Comparison of ENCODE assay signal across 38 cellular contexts in the genomic region with DNA sequence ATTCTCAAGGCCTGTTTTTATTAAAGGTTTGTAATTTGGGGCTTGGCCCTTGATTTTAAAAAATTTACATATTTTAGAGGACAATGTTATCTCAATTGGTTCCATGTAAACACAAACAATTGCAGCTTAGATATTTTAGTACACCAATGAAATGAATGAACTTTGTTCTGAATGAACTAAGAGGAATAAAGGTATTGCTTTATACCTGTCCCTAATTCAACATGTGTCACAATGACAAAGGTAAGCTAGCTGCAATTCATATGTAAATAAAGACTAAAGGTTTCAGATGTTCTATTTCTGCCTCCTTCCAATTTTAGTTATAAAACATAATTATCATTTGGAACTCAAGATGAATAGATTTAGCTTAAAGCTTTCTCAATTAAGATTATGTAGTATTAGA. TPM values are rescaled to one million over a fixed set of nuclear protein-coding genes. Genes with fewer than 3 reads are reported as not detected.
"Had no signal": no experiment of that assay in that cellular context is flagged by ENCODE, and none has a peak within 500 bp of the region (broad histone marks: within the 10 kb centered on the region; RNA-seq: fewer than 3 reads in every experiment).

No MANE protein-coding gene starts in this region.

- H3K36me3 ChIP-seq: adrenal gland, ascending aorta, brain microvascular endothelial cell, breast epithelium, cardiac muscle cell had no signal

- H3K27me3 ChIP-seq: ascending aorta, body of pancreas, brain microvascular endothelial cell had no signal

- H3K4me3 ChIP-seq: adrenal gland, ascending aorta, body of pancreas, breast epithelium, cardiac muscle cell had no signal

- FAIRE-seq: astrocyte, bronchial epithelial cell had no signal

- H3K9me3 ChIP-seq: adrenal gland, ascending aorta, body of pancreas, breast epithelium had no signal

- H3K4me1 ChIP-seq: adrenal gland, ascending aorta, breast epithelium had no signal

- H3K27ac ChIP-seq: adrenal gland, ascending aorta, body of pancreas, brain microvascular endothelial cell, breast epithelium, cardiac muscle cell had no signal

- ATAC-seq: activated naive CD4-positive, alpha-beta T cell treated with anti-CD3 and anti-CD28 coated beads, Interleukin-2, amount 50 U/mL, for 72 hours; activated naive CD8-positive, alpha-beta T cell treated with anti-CD3 and anti-CD28 coated beads, Interleukin-2, amount 50 U/mL, for 24 hours; activated T-cell treated with anti-CD3 and anti-CD28 coated beads, Interleukin-2, amount 50 U/mL, for 4 hours; activated T-cell treated with anti-CD3 and anti-CD28 coated beads, Interleukin-2, amount 50 U/mL, for 72 hours; activated T-helper 17 cell treated with anti-CD3 and anti-CD28 coated beads, Interleukin-2, amount 50 U/mL, for 72 hours; body of pancreas had no signal

- DNase-seq: activated effector memory CD4-positive, alpha-beta T cell treated with anti-CD3 and anti-CD28 coated beads, Interleukin-2, amount 50 U/mL, for 16 hours; activated effector memory CD4-positive, alpha-beta T cell treated with Interleukin-2 at 50 U/mL for 16 hours; activated gamma-delta T cell; activated gamma-delta T cell treated with Interleukin-2 at 50 U/mL for 16 hours; activated naive CD4-positive, alpha-beta T cell; activated naive CD4-positive, alpha-beta T cell treated with anti-CD3 and anti-CD28 coated beads for 36 hours; activated naive CD4-positive, alpha-beta T cell treated with anti-CD3 and anti-CD28 coated beads, Interleukin-2, amount 10 ng/mL, durations not matched to agents 7 days and 5 days; activated naive CD4-positive, alpha-beta T cell treated with anti-CD3 and anti-CD28 coated beads, Interleukin-2, amount 50 U/mL, for 16 hours; activated naive CD4-positive, alpha-beta T cell treated with Interleukin-2 at 50 U/mL for 16 hours; activated naive CD8-positive, alpha-beta T cell treated with anti-CD3 and anti-CD28 coated beads for 36 hours; activated naive CD8-positive, alpha-beta T cell treated with anti-CD3 and anti-CD28 coated beads, Interleukin-2, amount 10 ng/mL, durations not matched to agents 7 days and 5 days; activated naive CD8-positive, alpha-beta T cell treated with anti-CD3 and anti-CD28 coated beads, Interleukin-2, amount 50 U/mL, for 24 hours; activated T-cell treated with anti-CD3 and anti-CD28 coated beads, Interleukin-2, amount 50 U/mL, for 1 hour; activated T-cell treated with anti-CD3 and anti-CD28 coated beads, Interleukin-2, amount 50 U/mL, for 24 hours; activated T-cell treated with anti-CD3 and anti-CD28 coated beads, Interleukin-2, amount 50 U/mL, for 4 hours; activated T-cell treated with anti-CD3 and anti-CD28 coated beads, Interleukin-2, amount 50 U/mL, for 48 hours; activated T-cell treated with anti-CD3 and anti-CD28 coated beads, Interleukin-2, amount 50 U/mL, for 72 hours; adrenal gland; amniotic stem cell; amygdala; anterior cingulate cortex; aorta; body of pancreas; brain microvascular endothelial cell; caudate nucleus; central memory CD4-positive, alpha-beta T cell; cerebellar nuclear complex had no signal

RNA-seq across cellular contexts. Expression of a gene that starts 11.4 kb away (rescaled TPM):
- total RNA-seq: activated naive CD4-positive, alpha-beta T cell treated with anti-CD3 and anti-CD28 coated beads for 36 hours; activated naive CD4-positive, alpha-beta T cell treated with anti-CD3 and anti-CD28 coated beads, Interleukin-2, amount 50 U/mL, for 72 hours; activated naive CD8-positive, alpha-beta T cell treated with anti-CD3 and anti-CD28 coated beads for 36 hours; activated naive CD8-positive, alpha-beta T cell treated with anti-CD3 and anti-CD28 coated beads, Interleukin-2, amount 10 ng/mL, durations not matched to agents 7 days and 5 days; activated T-cell treated with anti-CD3 and anti-CD28 coated beads, Interleukin-2, amount 50 U/mL, for 4 hours; activated T-cell treated with anti-CD3 and anti-CD28 coated beads, Interleukin-2, amount 50 U/mL, for 72 hours; activated T-helper 1 cell treated with anti-CD3 and anti-CD28 coated beads, Interleukin-12 subunit alpha, Interleukin-12 subunit beta, Interleukin-2, Interleukin-4 antibody, amounts not matched to agents 30 ng/mL and 10 ng/mL and 1 ng/mL, durations not matched to agents 14 hours and 24 hours and 36 hours; activated T-helper 17 cell treated with anti-CD3 and anti-CD28 coated beads, Interleukin-2, amount 50 U/mL, for 72 hours; activated T-helper 2 cell treated with anti-CD3 and anti-CD28 coated beads, Interferon-gamma antibody, Interleukin-2, Interleukin-4, amounts not matched to agents 10 μg/mL and 5 μg/mL and 100 μg/mL, durations not matched to agents 14 hours and 24 hours and 36 hours; astrocyte; bronchial epithelial cell; cardiac muscle cell; cerebellum; chondrocyte had no signal
- polyA plus RNA-seq: cardiac muscle cell had no signal

RNA-seq across cellular contexts. Expression of a gene that starts 42.8 kb away (rescaled TPM):
- total RNA-seq: activated naive CD4-positive, alpha-beta T cell treated with anti-CD3 and anti-CD28 coated beads for 36 hours; activated naive CD4-positive, alpha-beta T cell treated with anti-CD3 and anti-CD28 coated beads, Interleukin-2, amount 50 U/mL, for 72 hours; activated naive CD8-positive, alpha-beta T cell treated with anti-CD3 and anti-CD28 coated beads for 36 hours; activated naive CD8-positive, alpha-beta T cell treated with anti-CD3 and anti-CD28 coated beads, Interleukin-2, amount 10 ng/mL, durations not matched to agents 7 days and 5 days; activated T-cell treated with anti-CD3 and anti-CD28 coated beads, Interleukin-2, amount 50 U/mL, for 4 hours; activated T-cell treated with anti-CD3 and anti-CD28 coated beads, Interleukin-2, amount 50 U/mL, for 72 hours; activated T-helper 1 cell treated with anti-CD3 and anti-CD28 coated beads, Interleukin-12 subunit alpha, Interleukin-12 subunit beta, Interleukin-2, Interleukin-4 antibody, amounts not matched to agents 30 ng/mL and 10 ng/mL and 1 ng/mL, durations not matched to agents 14 hours and 24 hours and 36 hours; activated T-helper 17 cell treated with anti-CD3 and anti-CD28 coated beads, Interleukin-2, amount 50 U/mL, for 72 hours; activated T-helper 2 cell treated with anti-CD3 and anti-CD28 coated beads, Interferon-gamma antibody, Interleukin-2, Interleukin-4, amounts not matched to agents 10 μg/mL and 5 μg/mL and 100 μg/mL, durations not matched to agents 14 hours and 24 hours and 36 hours; astrocyte; bronchial epithelial cell; cerebellum; chondrocyte had no signal
- polyA plus RNA-seq: cardiac muscle cell had no signal

RNA-seq across cellular contexts. Expression of a gene that starts 48.6 kb away (rescaled TPM):
- total RNA-seq: activated naive CD4-positive, alpha-beta T cell treated with anti-CD3 and anti-CD28 coated beads for 36 hours; activated naive CD4-positive, alpha-beta T cell treated with anti-CD3 and anti-CD28 coated beads, Interleukin-2, amount 50 U/mL, for 72 hours; activated naive CD8-positive, alpha-beta T cell treated with anti-CD3 and anti-CD28 coated beads for 36 hours; activated naive CD8-positive, alpha-beta T cell treated with anti-CD3 and anti-CD28 coated beads, Interleukin-2, amount 10 ng/mL, durations not matched to agents 7 days and 5 days; activated T-cell treated with anti-CD3 and anti-CD28 coated beads, Interleukin-2, amount 50 U/mL, for 4 hours; activated T-cell treated with anti-CD3 and anti-CD28 coated beads, Interleukin-2, amount 50 U/mL, for 72 hours; activated T-helper 1 cell treated with anti-CD3 and anti-CD28 coated beads, Interleukin-12 subunit alpha, Interleukin-12 subunit beta, Interleukin-2, Interleukin-4 antibody, amounts not matched to agents 30 ng/mL and 10 ng/mL and 1 ng/mL, durations not matched to agents 14 hours and 24 hours and 36 hours; activated T-helper 17 cell treated with anti-CD3 and anti-CD28 coated beads, Interleukin-2, amount 50 U/mL, for 72 hours; activated T-helper 2 cell treated with anti-CD3 and anti-CD28 coated beads, Interferon-gamma antibody, Interleukin-2, Interleukin-4, amounts not matched to agents 10 μg/mL and 5 μg/mL and 100 μg/mL, durations not matched to agents 14 hours and 24 hours and 36 hours; astrocyte; bronchial epithelial cell; cardiac muscle cell; cerebellum; chondrocyte had no signal
- polyA plus RNA-seq: cardiac muscle cell had no signal
